In the genomic region with DNA sequence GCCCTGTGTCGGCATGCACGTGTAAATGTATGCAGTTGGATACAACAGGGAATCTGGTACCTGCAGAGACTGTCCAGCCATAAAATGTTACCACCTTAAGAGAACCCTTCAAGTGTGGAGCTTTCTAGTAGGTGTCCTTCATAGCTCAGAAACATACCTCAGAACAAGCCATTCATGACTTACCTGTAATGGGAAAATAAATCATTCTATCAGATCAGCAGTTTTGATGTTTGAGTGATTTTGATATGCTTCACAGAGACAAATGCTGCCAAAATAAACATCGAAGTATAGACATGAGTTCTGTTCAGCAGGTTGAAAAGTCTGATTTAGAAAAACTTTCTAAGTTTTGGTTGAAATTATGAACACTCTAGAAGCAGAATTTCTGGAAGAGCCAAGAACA, we compare ENCODE assay signal across 25 cellular contexts.
"Had no signal": no experiment of that assay in that cellular context is flagged by ENCODE, and none has a peak within 500 bp of the region (broad histone marks: within the 10 kb centered on the region; RNA-seq: fewer than 3 reads in every experiment).

No MANE protein-coding gene starts in this region.

- H3K4me1 ChIP-seq: colonic mucosa, gastrocnemius medialis, stomach, tibial nerve, upper lobe of right lung, uterus had no signal

- H3K27ac ChIP-seq: colonic mucosa, epithelial cell of prostate, gastrocnemius medialis, ovary, stomach, tibial nerve, upper lobe of right lung, uterus had no signal

- H3K4me2 ChIP-seq: smooth muscle cell had no signal

- H3K36me3 ChIP-seq: colonic mucosa, ovary, uterus had no signal

- H3K4me3 ChIP-seq: colonic mucosa, gastrocnemius medialis, lung, ovary, smooth muscle cell, stomach, tibial nerve, upper lobe of right lung, uterus had no signal

- H3K9me3 ChIP-seq: colonic mucosa, gastrocnemius medialis, ovary, stomach, tibial nerve, upper lobe of right lung, uterus had no signal

- H3K27me3 ChIP-seq: colonic mucosa, gastrocnemius medialis, ovary, stomach, tibial nerve, upper lobe of right lung, uterus had no signal

- DNase-seq: colonic mucosa; effector CD8-positive, alpha-beta T cell; endodermal cell; foreskin fibroblast; gastrocnemius medialis; head of caudate nucleus; kidney; left colon; natural killer cell; occipital lobe; ovary; stimulated activated CD4-positive, alpha-beta T cell treated with anti-CD3 and anti-CD28 coated beads, Interleukin-12 subunit alpha, Interleukin-12 subunit beta, amount 100 ng/mL, for 4 hours; stimulated activated CD4-positive, alpha-beta T cell treated with anti-CD3 and anti-CD28 coated beads, Interleukin-1b, Interleukin-23, amount 100 ng/mL, for 48 hours; stimulated activated CD4-positive, alpha-beta T cell treated with anti-CD3 and anti-CD28 coated beads, Interleukin-4, amount 100 ng/mL, for 1 hour; stimulated activated CD8-positive, alpha-beta memory T cell treated with anti-CD3 and anti-CD28 coated beads, Interleukin-4, amount 100 ng/mL, for 48 hours; stimulated activated naive CD4-positive, alpha-beta T cell treated with Interleukin-2 at 50 U/mL for 16 hours; stomach; upper lobe of right lung; uterus had no signal

- ATAC-seq: esophagus mucosa, gastrocnemius medialis, left colon, natural killer cell, sciatic nerve, upper lobe of right lung had no signal
